ENCODE assay signal across 19 cellular contexts in genomic region chr1:66557157-66557556, GRCh38. TPM values are rescaled to one million over a fixed set of nuclear protein-coding genes. Genes with fewer than 3 reads are reported as not detected.
"Had no signal": no experiment of that assay in that cellular context is flagged by ENCODE, and none has a peak within 500 bp of the region (broad histone marks: within the 10 kb centered on the region; RNA-seq: fewer than 3 reads in every experiment).

No MANE protein-coding gene starts in this region.

- H3K4me3 ChIP-seq: adrenal gland, gastrocnemius medialis, left ventricle myocardium inferior had no signal

- DNase-seq: activated CD4-positive, alpha-beta T cell treated with anti-CD3 and anti-CD28 coated beads, Interleukin-2, amount 10 ng/mL, durations not matched to agents 7 days and 5 days; activated CD4-positive, CD25-positive, alpha-beta regulatory T cell; activated naive CD4-positive, alpha-beta T cell treated with anti-CD3 and anti-CD28 coated beads, Interleukin-2, amount 10 ng/mL, durations not matched to agents 7 days and 5 days; activated T-cell treated with anti-CD3 and anti-CD28 coated beads for 4 hours; adrenal gland; gastrocnemius medialis; left ventricle myocardium inferior; mesenchymal stem cell; nephron progenitor cell; stimulated activated CD4-positive, alpha-beta T cell treated with anti-CD3 and anti-CD28 coated beads, Interleukin-2, amount 100 ng/mL, for 24 hours; stimulated activated naive B cell treated with anti-CD40 and anti-IgM and Interleukin-4, amounts not matched to agents 10 μg/mL and 1 μg/mL and 100 μg/mL, for 72 hours; T-helper 17 cell had no signal

- H3K27me3 Mint-ChIP-seq: brain; dendritic cell treated with granulocyte-macrophage colony-stimulating factor and Interleukin-4, amounts not matched to agents 40 ng/mL and 50 ng/mL, for 4 days; type B pancreatic cell had no signal

- ATAC-seq: gastrocnemius medialis; sciatic nerve; stimulated activated naive B cell treated with anti-CD40 and anti-IgM and Interleukin-4, amounts not matched to agents 10 μg/mL and 1 μg/mL and 100 μg/mL, for 72 hours; T-helper 17 cell had no signal

- H3K9me3 Mint-ChIP-seq: activated CD4-positive, alpha-beta T cell treated with anti-CD3 and anti-CD28 coated beads, Interleukin-2, amount 10 ng/mL, durations not matched to agents 7 days and 5 days; activated naive CD4-positive, alpha-beta T cell treated with anti-CD3 and anti-CD28 coated beads, Interleukin-2, amount 10 ng/mL, durations not matched to agents 7 days and 5 days; activated T-helper 2 cell treated with anti-CD3 and anti-CD28 coated beads, Interferon-gamma antibody, Interleukin-2, Interleukin-4, amounts not matched to agents 10 μg/mL and 5 μg/mL and 100 μg/mL, durations not matched to agents 14 hours and 24 hours and 36 hours; brain; central memory CD8-positive, alpha-beta T cell; dendritic cell treated with granulocyte-macrophage colony-stimulating factor and Interleukin-4, amounts not matched to agents 40 ng/mL and 50 ng/mL, for 4 days; nephron progenitor cell; stimulated activated naive B cell treated with anti-CD40 and anti-IgM and Interleukin-4, amounts not matched to agents 10 μg/mL and 1 μg/mL and 100 μg/mL, for 72 hours; type B pancreatic cell had no signal

- H3K4me1 Mint-ChIP-seq: activated CD4-positive, alpha-beta T cell treated with anti-CD3 and anti-CD28 coated beads, Interleukin-2, amount 10 ng/mL, durations not matched to agents 7 days and 5 days; activated naive CD4-positive, alpha-beta T cell treated with anti-CD3 and anti-CD28 coated beads, Interleukin-2, amount 10 ng/mL, durations not matched to agents 7 days and 5 days; central memory CD8-positive, alpha-beta T cell; stimulated activated naive B cell treated with anti-CD40 and anti-IgM and Interleukin-4, amounts not matched to agents 10 μg/mL and 1 μg/mL and 100 μg/mL, for 72 hours had no signal

- H3K36me3 Mint-ChIP-seq: activated naive CD4-positive, alpha-beta T cell treated with anti-CD3 and anti-CD28 coated beads, Interleukin-2, amount 10 ng/mL, durations not matched to agents 7 days and 5 days; stimulated activated naive B cell treated with anti-CD40 and anti-IgM and Interleukin-4, amounts not matched to agents 10 μg/mL and 1 μg/mL and 100 μg/mL, for 72 hours; type B pancreatic cell had no signal

- H3K27ac Mint-ChIP-seq: activated CD4-positive, alpha-beta T cell treated with anti-CD3 and anti-CD28 coated beads, Interleukin-2, amount 10 ng/mL, durations not matched to agents 7 days and 5 days; activated naive CD4-positive, alpha-beta T cell treated with anti-CD3 and anti-CD28 coated beads, Interleukin-2, amount 10 ng/mL, durations not matched to agents 7 days and 5 days; activated T-helper 2 cell treated with anti-CD3 and anti-CD28 coated beads, Interferon-gamma antibody, Interleukin-2, Interleukin-4, amounts not matched to agents 10 μg/mL and 5 μg/mL and 100 μg/mL, durations not matched to agents 14 hours and 24 hours and 36 hours; dendritic cell treated with granulocyte-macrophage colony-stimulating factor and Interleukin-4, amounts not matched to agents 40 ng/mL and 50 ng/mL, for 4 days; nephron progenitor cell; stimulated activated naive B cell treated with anti-CD40 and anti-IgM and Interleukin-4, amounts not matched to agents 10 μg/mL and 1 μg/mL and 100 μg/mL, for 72 hours; T-helper 17 cell; type B pancreatic cell had no signal

- H3K4me3 Mint-ChIP-seq: activated CD4-positive, alpha-beta T cell treated with anti-CD3 and anti-CD28 coated beads, Interleukin-2, amount 10 ng/mL, durations not matched to agents 7 days and 5 days; activated naive CD4-positive, alpha-beta T cell treated with anti-CD3 and anti-CD28 coated beads, Interleukin-2, amount 10 ng/mL, durations not matched to agents 7 days and 5 days; brain; central memory CD8-positive, alpha-beta T cell; dendritic cell treated with granulocyte-macrophage colony-stimulating factor and Interleukin-4, amounts not matched to agents 40 ng/mL and 50 ng/mL, for 4 days; nephron progenitor cell; stimulated activated naive B cell treated with anti-CD40 and anti-IgM and Interleukin-4, amounts not matched to agents 10 μg/mL and 1 μg/mL and 100 μg/mL, for 72 hours; T-helper 17 cell; type B pancreatic cell had no signal

RNA-seq across cellular contexts. Expression of gene SGIP1, which starts 23.2 kb away (rescaled TPM):
- total RNA-seq: activated CD4-positive, alpha-beta T cell treated with anti-CD3 and anti-CD28 coated beads, Interleukin-2, amount 10 ng/mL, durations not matched to agents 7 days and 5 days; activated CD8-positive, alpha-beta memory T cell treated with anti-CD3 and anti-CD28 coated beads for 36 hours; activated T-helper 2 cell treated with anti-CD3 and anti-CD28 coated beads, Interferon-gamma antibody, Interleukin-2, Interleukin-4, amounts not matched to agents 10 μg/mL and 5 μg/mL and 100 μg/mL, durations not matched to agents 14 hours and 24 hours and 36 hours had no signal
